14 cellular contexts compared by ENCODE assay signal in the genomic region with DNA sequence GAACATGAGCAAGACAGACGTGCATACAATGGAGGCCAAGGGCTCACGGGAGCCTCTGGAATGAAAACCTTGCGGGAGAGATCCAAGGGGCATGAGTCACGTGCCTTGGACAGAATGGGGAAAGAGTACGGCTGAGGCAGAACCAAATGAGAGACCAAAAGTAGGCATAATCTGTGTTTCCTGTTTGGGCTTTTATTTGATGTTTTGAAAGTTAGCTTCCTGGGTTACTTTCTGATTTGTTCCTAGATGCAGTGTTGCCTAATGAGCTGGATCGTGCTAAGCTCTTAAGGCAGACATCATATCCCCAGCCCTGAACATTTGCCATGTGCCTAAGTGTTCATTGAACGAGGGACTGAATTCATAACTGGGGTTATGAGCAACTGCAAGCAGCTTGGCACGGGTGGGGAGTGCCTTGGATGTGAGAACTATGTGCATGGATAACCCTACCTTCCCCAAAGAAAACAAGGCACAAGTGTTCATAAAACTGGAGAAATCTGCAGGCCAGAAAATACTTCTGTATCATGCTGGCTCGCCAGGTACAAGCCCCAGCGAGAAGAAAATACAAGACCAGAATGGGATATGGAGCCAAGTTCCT.
DNase-seq lines count a peak whose midpoint lies in the region; ATAC-seq and TF ChIP-seq lines count a peak whose summit lies in the region.
"Had no signal": no experiment of that assay in that cellular context is flagged by ENCODE, and none has a peak within 500 bp of the region (broad histone marks: within the 10 kb centered on the region; RNA-seq: fewer than 3 reads in every experiment).

No MANE protein-coding gene starts in this region.

- H3K9me3 ChIP-seq in thoracic aorta, result no peaks in the 10 kb centered on the region

- H3K4me3 Mint-ChIP-seq in activated naive CD8-positive, alpha-beta T cell, result peak overlapping the region; percentile 65
- no peak overlapping the region for H3K4me3 Mint-ChIP-seq in activated naive CD8-positive, alpha-beta T cell treated with anti-CD3 and anti-CD28 coated beads for 36 hours
- no peak overlapping the region for H3K4me3 Mint-ChIP-seq in activated CD8-positive, alpha-beta T cell treated with anti-CD3 and anti-CD28 coated beads for 36 hours
- H3K4me3 Mint-ChIP-seq in endothelial cell (ENCODE audit: unreplicated experiment), result no peak overlapping the region
- H3K4me3 Mint-ChIP-seq: stimulated activated naive B cell treated with anti-CD40 and anti-IgM and Interleukin-4, amounts not matched to agents 10 μg/mL and 1 μg/mL and 100 μg/mL, for 72 hours had no signal

- CTCF ChIA-PET in activated CD8-positive, alpha-beta T cell treated with anti-CD3 and anti-CD28 coated beads for 36 hours (lab: Charles Lee), result interaction anchor here (1.1 kb wide), 1 partner anchor 22 kb away, joined by 4 read pairs; no protein-coding TSS in a partner anchor

- no peak for ATAC-seq in activated CD8-positive, alpha-beta T cell treated with anti-CD3 and anti-CD28 coated beads for 36 hours
- ATAC-seq in thoracic aorta (ENCODE audit: insufficient number of reproducible peaks, low FRiP score, low read depth), result peak; percentile 68
- ATAC-seq: esophagus mucosa; stimulated activated naive B cell treated with anti-CD40 and anti-IgM and Interleukin-4, amounts not matched to agents 10 μg/mL and 1 μg/mL and 100 μg/mL, for 72 hours had no signal

- H3K36me3 ChIP-seq in thoracic aorta, result peaks cover 7% of the 10 kb centered on the region
- H3K36me3 ChIP-seq: cardiac muscle cell had no signal

- no peak overlapping the region for H3K27ac Mint-ChIP-seq in activated naive CD8-positive, alpha-beta T cell
- no peak overlapping the region for H3K27ac Mint-ChIP-seq in activated naive CD8-positive, alpha-beta T cell treated with anti-CD3 and anti-CD28 coated beads for 36 hours
- peak overlapping the region; percentile 62 for H3K27ac Mint-ChIP-seq in activated CD8-positive, alpha-beta T cell treated with anti-CD3 and anti-CD28 coated beads for 36 hours
- H3K27ac Mint-ChIP-seq in endothelial cell (ENCODE audit: unreplicated experiment), result no peak overlapping the region
- H3K27ac Mint-ChIP-seq: stimulated activated naive B cell treated with anti-CD40 and anti-IgM and Interleukin-4, amounts not matched to agents 10 μg/mL and 1 μg/mL and 100 μg/mL, for 72 hours had no signal

- H3K4me1 ChIP-seq in thoracic aorta (ENCODE audit: control insufficient read depth in 1 of 2, low read depth in 2 of 2), result peaks cover 0 to 11% of the 10 kb centered on the region in 2 donors

- H3K4me3 ChIP-seq in fibroblast of mammary gland (ENCODE audit: control insufficient read depth, low read depth, low read length) (no peak overlapping the region), thoracic aorta (peak overlapping the region; percentile 15)
- H3K4me3 ChIP-seq: cardiac muscle cell had no signal

- no peaks in the 10 kb centered on the region for H3K9me3 Mint-ChIP-seq in activated naive CD8-positive, alpha-beta T cell (ENCODE audit: low read depth)
- no peaks in the 10 kb centered on the region for H3K9me3 Mint-ChIP-seq in activated naive CD8-positive, alpha-beta T cell treated with anti-CD3 and anti-CD28 coated beads for 36 hours
- no peaks in the 10 kb centered on the region for H3K9me3 Mint-ChIP-seq in activated CD8-positive, alpha-beta T cell treated with anti-CD3 and anti-CD28 coated beads for 36 hours
- H3K9me3 Mint-ChIP-seq in endothelial cell (ENCODE audit: unreplicated experiment), result no peaks in the 10 kb centered on the region
- H3K9me3 Mint-ChIP-seq: stimulated activated naive B cell treated with anti-CD40 and anti-IgM and Interleukin-4, amounts not matched to agents 10 μg/mL and 1 μg/mL and 100 μg/mL, for 72 hours had no signal

- no peaks in the 10 kb centered on the region for H3K36me3 Mint-ChIP-seq in activated naive CD8-positive, alpha-beta T cell
- peaks cover 3% of the 10 kb centered on the region for H3K36me3 Mint-ChIP-seq in activated naive CD8-positive, alpha-beta T cell treated with anti-CD3 and anti-CD28 coated beads for 36 hours
- H3K36me3 Mint-ChIP-seq in activated CD8-positive, alpha-beta T cell treated with anti-CD3 and anti-CD28 coated beads for 36 hours (ENCODE audit: low read depth), result peaks cover 2% of the 10 kb centered on the region
- peaks cover 72% of the 10 kb centered on the region for H3K36me3 Mint-ChIP-seq in endothelial cell (ENCODE audit: low read depth, unreplicated experiment)
- H3K36me3 Mint-ChIP-seq: stimulated activated naive B cell treated with anti-CD40 and anti-IgM and Interleukin-4, amounts not matched to agents 10 μg/mL and 1 μg/mL and 100 μg/mL, for 72 hours had no signal

- POLR2A ChIA-PET in activated CD8-positive, alpha-beta T cell treated with anti-CD3 and anti-CD28 coated beads for 36 hours (lab: Charles Lee), result no interaction called here

- DNase-seq in activated naive CD8-positive, alpha-beta T cell treated with anti-CD3 and anti-CD28 coated beads for 36 hours, result no peak
- no peak for DNase-seq in activated CD8-positive, alpha-beta T cell treated with anti-CD3 and anti-CD28 coated beads for 36 hours
- DNase-seq in fibroblast of mammary gland (ENCODE audit: low read depth) (peak; percentile 66), thoracic aorta (ENCODE audit: low spot score) (no peak), NCI-H2227 treated with DMSO at 0.1 percent for 48 hours (lab: John Stamatoyannopoulos, UW) (no peak), endothelial cell (ENCODE audit: low spot score) (no peak)
- DNase-seq in stimulated activated CD4-positive, alpha-beta T cell treated with anti-CD3 and anti-CD28 coated beads, Interleukin-2, amount 100 ng/mL, for 48 hours, result no peak
- DNase-seq: AML-193; NCI-H526; stimulated activated CD4-positive, alpha-beta T cell treated with anti-CD3 and anti-CD28 coated beads, Interleukin-4, amount 100 ng/mL, for 1 hour; stimulated activated naive B cell treated with anti-CD40 and anti-IgM and Interleukin-4, amounts not matched to agents 10 μg/mL and 1 μg/mL and 100 μg/mL, for 72 hours had no signal

- H3K27ac ChIP-seq in thoracic aorta, result peak overlapping the region; percentile 5 to 62
- H3K27ac ChIP-seq: cardiac muscle cell had no signal

- TF ChIP-seq CTCF in activated CD8-positive, alpha-beta T cell treated with anti-CD3 and anti-CD28 coated beads for 36 hours (IDR thresholded peaks at IDR 0.05), result no peak
- TF ChIP-seq CTCF in fibroblast of mammary gland (conservative IDR thresholded peaks at IDR 0.05; ENCODE audit: control insufficient read depth, insufficient read depth, low read depth, low read length) (no peak), thoracic aorta (IDR thresholded peaks at IDR 0.05) (no peak), endothelial cell (IDR thresholded peaks at IDR 0.05; ENCODE audit: unreplicated experiment) (no peak)

- H3K4me1 Mint-ChIP-seq in activated naive CD8-positive, alpha-beta T cell (ENCODE audit: low read depth), result peaks cover 23% of the 10 kb centered on the region
- peaks cover 19% of the 10 kb centered on the region for H3K4me1 Mint-ChIP-seq in activated naive CD8-positive, alpha-beta T cell treated with anti-CD3 and anti-CD28 coated beads for 36 hours
- peaks cover 22% of the 10 kb centered on the region for H3K4me1 Mint-ChIP-seq in activated CD8-positive, alpha-beta T cell treated with anti-CD3 and anti-CD28 coated beads for 36 hours (ENCODE audit: low read depth)
- peaks cover 13% of the 10 kb centered on the region for H3K4me1 Mint-ChIP-seq in endothelial cell (ENCODE audit: unreplicated experiment)

- intact Hi-C loops in activated CD8-positive, alpha-beta T cell treated with anti-CD3 and anti-CD28 coated beads for 36 hours (cut with micrococcal nuclease), result no loop called here

- no peaks in the 10 kb centered on the region for H3K27me3 Mint-ChIP-seq in activated naive CD8-positive, alpha-beta T cell
- H3K27me3 Mint-ChIP-seq in activated naive CD8-positive, alpha-beta T cell treated with anti-CD3 and anti-CD28 coated beads for 36 hours, result no peaks in the 10 kb centered on the region
- H3K27me3 Mint-ChIP-seq in activated CD8-positive, alpha-beta T cell treated with anti-CD3 and anti-CD28 coated beads for 36 hours, result no peaks in the 10 kb centered on the region
- H3K27me3 Mint-ChIP-seq in endothelial cell (ENCODE audit: unreplicated experiment), result peaks cover 7% of the 10 kb centered on the region

- H3K27me3 ChIP-seq in thoracic aorta (replicated peaks; ENCODE audit: insufficient read depth), result no peaks in the 10 kb centered on the region
- H3K27me3 ChIP-seq: cardiac muscle cell had no signal
